ENCODE assay signal across 1 cellular context in genomic region chr1:109307363-109308021, GRCh38.
A peak's percentile ranks its signal among the peaks of the same experiment; 100 is the strongest.
TF ChIP-seq lines count a peak whose summit lies in the region.

No MANE protein-coding gene starts in this region.

TF ChIP-seq in K562, 482 proteins besides CTCF, POLR2A, EP300 and RAD21 (continued from another document and continues in another):
- TF ChIP-seq TSHZ1 (CRISPR knock-in tag; IDR thresholded peaks at IDR 0.05) (no peak), ZHX1 (conservative IDR thresholded peaks at IDR 0.05; ENCODE audit: low read length) (no peak), PRMT5 (CRISPR knock-in tag; IDR thresholded peaks at IDR 0.05) (no peak), MED1 (CRISPR knock-in tag; IDR thresholded peaks at IDR 0.05; ENCODE audit: borderline replicate concordance) (no peak), ZNF79 (CRISPR knock-in tag; IDR thresholded peaks at IDR 0.05; ENCODE audit: low read depth) (no peak), CBX2 (IDR thresholded peaks at IDR 0.05; ENCODE audit: insufficient read depth, low read length, poor library complexity, severe bottlenecking) (no peak), MAFF (IDR thresholded peaks at IDR 0.05; ENCODE audit: low read length) (peak; percentile 5; the same call in 1 of the 2 replicates), CCAR2 (IDR thresholded peaks at IDR 0.05; ENCODE audit: low read depth, low read length) (no peak), RFX5 (IDR thresholded peaks at IDR 0.05; ENCODE audit: low read depth, low read length) (no peak), HNRNPL (IDR thresholded peaks at IDR 0.05; ENCODE audit: low read depth, low read length) (0 out of 2 replicates have a peak, but pooled peaks have one; percentile 82), GATAD2A (IDR thresholded peaks at IDR 0.05) (peak; percentile 52; the same call in 1 of the 2 replicates), SPI1 (IDR thresholded peaks at IDR 0.05; ENCODE audit: borderline replicate concordance, low read depth, low read length) (peak; percentile 98), NFXL1 (CRISPR knock-in tag; IDR thresholded peaks at IDR 0.05) (no peak), NCOR1 (IDR thresholded peaks at IDR 0.05) (peak; percentile 90), SMAD2 (IDR thresholded peaks at IDR 0.05; ENCODE audit: low read depth, low read length) (no peak), NBN (IDR thresholded peaks at IDR 0.05; ENCODE audit: low read depth) (0 out of 2 replicates have a peak, but pooled peaks have one; percentile 32), BRF2 (IDR thresholded peaks at IDR 0.05; ENCODE audit: borderline replicate concordance, insufficient read depth, insufficient read length) (no peak), NRF1 (conservative IDR thresholded peaks at IDR 0.05 in 1 of 2, IDR thresholded peaks at IDR 0.05 in 1 of 2) (peak; percentile 17 to 19; a peak in 2 of 4 replicates), NKRF (IDR thresholded peaks at IDR 0.05; ENCODE audit: borderline replicate concordance) (no peak), SP1 (CRISPR knock-in tag; IDR thresholded peaks at IDR 0.05) (peak; percentile 74; the same call in 1 of the 2 replicates), ZNF449 (CRISPR knock-in tag; IDR thresholded peaks at IDR 0.05) (no peak), NR2C1 (IDR thresholded peaks at IDR 0.05) (no peak), NR2C1 (tag; IDR thresholded peaks at IDR 0.05) (peak; percentile 51; the same call in 1 of the 2 replicates), RCOR1 (IDR thresholded peaks at IDR 0.05; ENCODE audit: borderline replicate concordance in 1 of 2, low read depth in 2 of 2, low read length in 2 of 2) (peak; percentile 3 to 85; a peak in 2 of 4 replicates), NR2F6 (CRISPR knock-in tag; IDR thresholded peaks at IDR 0.05) (no peak), NELFE (IDR thresholded peaks at IDR 0.05; ENCODE audit: insufficient read depth, insufficient read length) (no peak), ZBTB33 (CRISPR knock-in tag; IDR thresholded peaks at IDR 0.05) (0 out of 2 replicates have a peak, but pooled peaks have one; percentile 27), ZNF146 (CRISPR knock-in tag; IDR thresholded peaks at IDR 0.05; ENCODE audit: unreplicated experiment) (no peak), KDM1A (IDR thresholded peaks at IDR 0.05) (peak; percentile 97), NONO (IDR thresholded peaks at IDR 0.05; ENCODE audit: low read depth in 2 of 2, low read length in 1 of 2) (no peak), TAF9B (IDR thresholded peaks at IDR 0.05; ENCODE audit: partially characterized antibody) (no peak), ID3 (CRISPR knock-in tag; IDR thresholded peaks at IDR 0.05) (no peak), ID3 (tag; IDR thresholded peaks at IDR 0.05) (peak; percentile 100), ZNF384 (IDR thresholded peaks at IDR 0.05; ENCODE audit: low read depth, low read length) (no peak), ESRRB (CRISPR knock-in tag; IDR thresholded peaks at IDR 0.05; ENCODE audit: borderline replicate concordance) (no peak), MTF1 (CRISPR knock-in tag; IDR thresholded peaks at IDR 0.05; ENCODE audit: borderline replicate concordance) (no peak), PHF8 (IDR thresholded peaks at IDR 0.05; ENCODE audit: borderline replicate concordance, low read length) (no peak; the same call in 1 of the 2 replicates), PREB (CRISPR knock-in tag; IDR thresholded peaks at IDR 0.05) (no peak), ZNF212 (CRISPR knock-in tag; IDR thresholded peaks at IDR 0.05) (no peak), HMGN3 (IDR thresholded peaks at IDR 0.05; ENCODE audit: borderline replicate concordance, extremely low read depth, insufficient read length, low read depth, low read length) (peak; percentile 89), ZBTB2 (IDR thresholded peaks at IDR 0.05) (peak; percentile 80; the same call in 1 of the 2 replicates), MYC (IDR thresholded peaks at IDR 0.05; ENCODE audit: low read depth, low read length) (no peak), MYC (CRISPR knock-in tag; IDR thresholded peaks at IDR 0.05; ENCODE audit: borderline replicate concordance, low read depth) (no peak), RUNX1 (IDR thresholded peaks at IDR 0.05; ENCODE audit: low read depth) (peak; percentile 65; the same call in 1 of the 2 replicates), TCF15 (CRISPR knock-in tag; IDR thresholded peaks at IDR 0.05) (no peak), POLR2AphosphoS5 (IDR thresholded peaks at IDR 0.05; ENCODE audit: control insufficient read depth, insufficient read depth, low read depth, low read length) (no peak), NR4A1 (CRISPR knock-in tag; IDR thresholded peaks at IDR 0.05) (no peak), NR4A1 (tag; IDR thresholded peaks at IDR 0.05) (no peak), ILF3 (IDR thresholded peaks at IDR 0.05; ENCODE audit: borderline replicate concordance) (no peak)
